In genomic region chr2:102355526-102356380, GRCh38 we compare ENCODE assay signal across 8 cellular contexts. TPM values are rescaled to one million over a fixed set of nuclear protein-coding genes. Genes with fewer than 3 reads are reported as not detected.
A peak's percentile ranks its signal among the peaks of the same experiment; 100 is the strongest.
DNase-seq lines count a peak whose midpoint lies in the region; ATAC-seq and TF ChIP-seq lines count a peak whose summit lies in the region.

A gene with protein sequence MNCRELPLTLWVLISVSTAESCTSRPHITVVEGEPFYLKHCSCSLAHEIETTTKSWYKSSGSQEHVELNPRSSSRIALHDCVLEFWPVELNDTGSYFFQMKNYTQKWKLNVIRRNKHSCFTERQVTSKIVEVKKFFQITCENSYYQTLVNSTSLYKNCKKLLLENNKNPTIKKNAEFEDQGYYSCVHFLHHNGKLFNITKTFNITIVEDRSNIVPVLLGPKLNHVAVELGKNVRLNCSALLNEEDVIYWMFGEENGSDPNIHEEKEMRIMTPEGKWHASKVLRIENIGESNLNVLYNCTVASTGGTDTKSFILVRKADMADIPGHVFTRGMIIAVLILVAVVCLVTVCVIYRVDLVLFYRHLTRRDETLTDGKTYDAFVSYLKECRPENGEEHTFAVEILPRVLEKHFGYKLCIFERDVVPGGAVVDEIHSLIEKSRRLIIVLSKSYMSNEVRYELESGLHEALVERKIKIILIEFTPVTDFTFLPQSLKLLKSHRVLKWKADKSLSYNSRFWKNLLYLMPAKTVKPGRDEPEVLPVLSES (plus strand): TSS chr2:102355796. CDS start chr2:102362661, 6,865 bp downstream.

- ATAC-seq in HG02938 (IDR thresholded peaks at IDR 0.05; ENCODE audit: unreplicated experiment) (peak; percentile 83), lung (ENCODE audit: insufficient read depth, low FRiP score) (peak; percentile 95)

- H3K4me1 ChIP-seq in duodenal mucosa (ENCODE audit: control insufficient read depth in 1 of 2, insufficient read depth in 2 of 2, low read length in 2 of 2) (no peaks in the 10 kb centered on the region), lung (ENCODE audit: control insufficient read depth in 2 of 2, insufficient read depth in 2 of 2, low read length in 2 of 2) (peaks cover 0 to 2% of the 10 kb centered on the region in 2 donors)

- WGBS in lung, 2 donors: 1% methylated on average over 64 to 69 of the region's 69 CpGs

- DNase-seq in A172 (ENCODE audit: low spot score) (peak; percentile 42), GM13977 (ENCODE audit: low spot score) (peak; percentile 77), NCI-H345 (lab: John Stamatoyannopoulos, UW) (peak; percentile 70), lung (ENCODE audit: low spot score) (peak; percentile 75)
- DNase-seq in activated CD4-positive, alpha-beta T cell treated with anti-CD3 and anti-CD28 coated beads, Interleukin-2, amount 50 U/mL, for 1 hour: peak; percentile 52
- peak; percentile 47 to 72 (median 60) for DNase-seq in stimulated activated CD4-positive, alpha-beta T cell treated with anti-CD3 and anti-CD28 coated beads, TNF-alpha, amount 100 ng/mL, for 24 hours (ENCODE audit: low read depth in 3 of 3)

- H3K36me3 ChIP-seq in duodenal mucosa (ENCODE audit: control insufficient read depth in 1 of 2, insufficient read depth in 2 of 2, low read length in 2 of 2): no peaks in the 10 kb centered on the region
- H3K36me3 ChIP-seq in lung (ENCODE audit: control insufficient read depth in 2 of 2, insufficient read depth in 2 of 2, low read length in 2 of 2): no peaks in the 10 kb centered on the region

- in situ Hi-C loops in GM13977 (cut with MboI; ENCODE audit: low pct_unique_long_range_greater_than_20kb, low sequenced_read_pairs, unreplicated experiment): no loop called here

- peak within 1 kb of the TSS; percentile 74 for H3K9ac ChIP-seq in duodenal mucosa (ENCODE audit: low read depth in 1 of 2, low read length in 2 of 2)

- H3K9me3 ChIP-seq in duodenal mucosa (ENCODE audit: control insufficient read depth in 1 of 2, low read length in 2 of 2) (no peaks in the 10 kb centered on the region), lung (ENCODE audit: control insufficient read depth in 2 of 2, insufficient read depth in 1 of 2, low read length in 1 of 2) (no peaks in the 10 kb centered on the region)

- peak within 1 kb of the TSS; percentile 42 for H3K27ac ChIP-seq in duodenal mucosa (ENCODE audit: low read depth, low read length)
- H3K27ac ChIP-seq in lung (ENCODE audit: low read depth in 1 of 2, low read length in 1 of 2): peak within 1 kb of the TSS; percentile 72 to 84

- H3K27me3 ChIP-seq in duodenal mucosa (ENCODE audit: control insufficient read depth in 1 of 2, insufficient read depth in 2 of 2, low read length in 2 of 2): no peaks in the 10 kb centered on the region
- H3K27me3 ChIP-seq in lung (ENCODE audit: control insufficient read depth, insufficient read depth): no peaks in the 10 kb centered on the region

- H3K4me3 ChIP-seq in duodenal mucosa (ENCODE audit: low read depth in 1 of 2, low read length in 2 of 2): peak within 1 kb of the TSS; percentile 82 to 92
- H3K4me3 ChIP-seq in lung: peak within 1 kb of the TSS; percentile 52

- peak; percentile 93 for TF ChIP-seq CTCF in GM13977 (IDR thresholded peaks at IDR 0.05; ENCODE audit: extremely low read depth, insufficient read depth, missing control alignments)
- TF ChIP-seq CTCF in lung (IDR thresholded peaks at IDR 0.05; ENCODE audit: control extremely low read depth, extremely low read depth): peak; percentile 65

RNA-seq across cellular contexts. Expression of the gene that starts here (rescaled TPM):
- total RNA-seq in A172 (2014; rRNA removed; shearing (Covaris generic)): not detected in 2 replicates
- 10 to 100 TPM in 1 of 2 donors, 1 to 10 TPM in 1; 7.5 to 35.5 TPM for total RNA-seq in lung
- polyA plus RNA-seq in lung: 10 to 100 TPM; 16.0 to 63.5 TPM

Comparison
In these comparisons a context has a peak if more than half of its experiments do, and no peak if none do; other contexts are left out.
1. Peak in every context shown above with its lines: DNase-seq, ATAC-seq, H3K4me3 ChIP-seq and H3K27ac ChIP-seq.
2. Peak in DNase-seq in A172; RNA of the gene not detected or under 1 TPM.